ENCODE assay signal across 25 cellular contexts in the genomic region with DNA sequence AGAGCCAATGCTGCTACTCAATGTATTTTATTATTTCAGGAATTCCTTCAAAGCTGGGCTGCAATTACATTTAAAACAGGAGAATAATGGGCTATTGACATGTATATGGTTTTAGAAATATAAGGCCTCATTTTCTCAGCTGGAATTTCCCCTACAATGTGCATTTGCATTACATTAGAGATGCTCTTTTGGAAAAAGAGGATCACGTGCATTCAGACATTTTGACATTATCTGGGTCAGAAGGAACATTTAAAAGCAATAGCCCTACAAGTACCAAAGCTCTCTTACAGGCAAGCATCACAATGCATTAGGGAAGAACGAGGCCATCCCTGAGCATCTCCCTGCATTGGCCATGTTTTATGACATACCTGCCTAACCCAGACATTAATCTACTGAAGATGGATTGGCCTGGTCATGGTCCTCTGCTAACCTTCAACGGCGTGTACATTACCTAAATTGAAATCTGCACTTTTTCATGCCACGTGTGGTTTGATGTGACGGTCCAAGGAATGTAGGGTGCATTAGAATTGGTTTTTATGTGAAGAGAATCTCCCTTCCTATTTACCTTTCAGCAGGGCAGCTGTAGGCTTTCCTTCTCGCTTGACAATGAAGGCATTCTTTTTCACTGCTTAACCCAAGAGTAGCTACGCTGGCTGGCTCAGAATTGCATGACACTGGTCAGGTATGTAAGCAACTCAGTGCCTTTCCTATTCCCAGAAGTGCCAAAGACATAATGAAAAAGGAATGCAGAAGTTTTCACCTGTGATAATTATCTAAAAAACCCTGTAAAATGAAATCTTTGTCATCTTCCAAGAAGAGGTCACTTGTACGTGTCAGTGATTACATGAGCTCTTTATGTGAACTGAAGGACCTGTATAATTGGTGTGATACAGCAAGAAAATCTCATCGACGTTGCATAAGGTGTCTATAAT.
DNase-seq lines count a peak whose midpoint lies in the region; ATAC-seq and TF ChIP-seq lines count a peak whose summit lies in the region.
"Had no signal": no experiment of that assay in that cellular context is flagged by ENCODE, and none has a peak within 500 bp of the region (broad histone marks: within the 10 kb centered on the region; RNA-seq: fewer than 3 reads in every experiment).

No MANE protein-coding gene starts in this region.

- H3K27ac ChIP-seq in A673 (ENCODE audit: low read depth, low read length, poor library complexity, severe bottlenecking) (no peak overlapping the region), HUES6 (ENCODE audit: low read depth, low read length) (peak overlapping the region; percentile 86), breast epithelium (peak overlapping the region; percentile 77 to 85), stomach (no peak overlapping the region), psoas muscle (no peak overlapping the region)
- H3K27ac ChIP-seq: lower lobe of right lung had no signal

- no peak for TF ChIP-seq EP300 in stomach (IDR thresholded peaks at IDR 0.05)

- H3K36me3 ChIP-seq in A673 (ENCODE audit: insufficient read depth, low read length, poor library complexity, severe bottlenecking): no peaks in the 10 kb centered on the region
- no peaks in the 10 kb centered on the region for H3K36me3 ChIP-seq in HUES6 (ENCODE audit: control insufficient read depth, insufficient read depth, low read length)
- no peaks in the 10 kb centered on the region for H3K36me3 ChIP-seq in breast epithelium
- no peaks in the 10 kb centered on the region for H3K36me3 ChIP-seq in stomach
- H3K36me3 ChIP-seq in psoas muscle (ENCODE audit: insufficient read depth in 1 of 2, low read depth in 1 of 2): no peaks in the 10 kb centered on the region
- H3K36me3 ChIP-seq: esophagus squamous epithelium, gastroesophageal sphincter, lower lobe of right lung, MG63 had no signal

- TF ChIP-seq POLR2A in breast epithelium (IDR thresholded peaks at IDR 0.05) (no peak), stomach (IDR thresholded peaks at IDR 0.05) (no peak)

- no TSS peak for BruUV-seq in A673 (replicated peaks; lab: Mats Ljungman, UMichigan)

- H3K4me1 ChIP-seq in A673 (ENCODE audit: insufficient read depth, low read length, poor library complexity, severe bottlenecking) (no peaks in the 10 kb centered on the region), HUES6 (ENCODE audit: control insufficient read depth, insufficient read depth, low read length) (peaks cover 45% of the 10 kb centered on the region), breast epithelium (peaks cover 3 to 17% of the 10 kb centered on the region in 2 donors), stomach (peaks cover 0 to 3% (median 0%) of the 10 kb centered on the region in 4 donors), psoas muscle (peaks cover 8% of the 10 kb centered on the region)
- H3K4me1 ChIP-seq: esophagus squamous epithelium, lower lobe of right lung, testis had no signal

- no peak for TF ChIP-seq CTCF in A673 (conservative IDR thresholded peaks at IDR 0.05; ENCODE audit: low read depth, low read length)
- no peak for TF ChIP-seq CTCF in breast epithelium (IDR thresholded peaks at IDR 0.05)
- no peak for TF ChIP-seq CTCF in stomach (IDR thresholded peaks at IDR 0.05)
- TF ChIP-seq CTCF in psoas muscle (IDR thresholded peaks at IDR 0.05): no peak

- H3K27me3 ChIP-seq in A673 (replicated peaks; ENCODE audit: insufficient read depth, low read depth, low read length, poor library complexity) (peaks cover 21% of the 10 kb centered on the region), HUES6 (ENCODE audit: control insufficient read depth, insufficient read depth, low read length) (no peaks in the 10 kb centered on the region), breast epithelium (no peaks in the 10 kb centered on the region), stomach (no peaks in the 10 kb centered on the region), psoas muscle (ENCODE audit: insufficient read depth in 3 of 3, low read length in 2 of 3) (no peaks in the 10 kb centered on the region)
- H3K27me3 ChIP-seq: esophagus squamous epithelium, gastroesophageal sphincter, testis had no signal

- WGBS in stomach, 5 donors: 69 to 76% (median 75%) methylated on average over 11 of the region's 11 CpGs
- WGBS in psoas muscle, 3 donors: 87 to 91% (median 87%) methylated on average over 11 of the region's 11 CpGs

- H3K9me3 ChIP-seq in A673 (ENCODE audit: low read depth, low read length, poor library complexity, severe bottlenecking) (no peaks in the 10 kb centered on the region), HUES6 (ENCODE audit: control insufficient read depth, insufficient read depth, low read depth, low read length) (peaks cover 3% of the 10 kb centered on the region; the same call in 1 of the 2 replicates), breast epithelium (no peaks in the 10 kb centered on the region), stomach (no peaks in the 10 kb centered on the region), psoas muscle (no peaks in the 10 kb centered on the region)
- H3K9me3 ChIP-seq: esophagus squamous epithelium, gastroesophageal sphincter, lower lobe of right lung, testis had no signal

- POLR2A ChIA-PET in A673 (lab: Charles Lee; ENCODE audit: low non-redundant PET): no interaction called here

- peak overlapping the region; percentile 46 for H3K9ac ChIP-seq in HUES6 (ENCODE audit: low read length)

- DNase-seq in A673 (ENCODE audit: low spot score) (peak; percentile 67), breast epithelium (ENCODE audit: low spot score in 2 of 2) (peak in 1 of 2 donors; percentile 87), iPS-NIHi7 (ENCODE audit: extremely low spot score) (peak; percentile 35), stomach (no peak), psoas muscle (no peak), medulla oblongata (ENCODE audit: extremely low spot score) (no peak)
- DNase-seq: activated CD4-positive, alpha-beta T cell treated with anti-CD3 and anti-CD28 coated beads for 36 hours; activated naive CD4-positive, alpha-beta T cell treated with anti-CD3 and anti-CD28 coated beads, Interleukin-2, amount 10 ng/mL, durations not matched to agents 7 days and 5 days; activated T-cell treated with anti-CD3 and anti-CD28 coated beads, Interleukin-2, amount 50 U/mL, for 72 hours; aorta; C1 segment of cervical spinal cord; cerebellar nuclear complex; esophagus squamous epithelium; immature natural killer cell; IMR-90; lower lobe of right lung; MG63; NCI-H510A; nucleus accumbens; right cardiac atrium; testis had no signal

- H3K4me3 ChIP-seq in A673 (ENCODE audit: low read depth, low read length, poor library complexity, severe bottlenecking): no peak overlapping the region
- H3K4me3 ChIP-seq in HUES6 (ENCODE audit: low read depth, low read length): no peak overlapping the region; the same call in 1 of the 2 replicates
- H3K4me3 ChIP-seq in breast epithelium: no peak overlapping the region
- no peak overlapping the region for H3K4me3 ChIP-seq in stomach
- H3K4me3 ChIP-seq in psoas muscle: no peak overlapping the region
- H3K4me3 ChIP-seq: esophagus squamous epithelium, gastroesophageal sphincter, lower lobe of right lung, MG63, testis had no signal

- intact Hi-C loops in A673 (cut with micrococcal nuclease; ENCODE audit: unreplicated experiment) (no loop called here), breast epithelium (cut with DNase I; ENCODE audit: low total_unique reads) (no loop called here), stomach (cut with DNase I; ENCODE audit: low total_unique reads) (no loop called here), psoas muscle (cut with DNase I) (no loop called here)

- ATAC-seq in psoas muscle (no peak), HG03432 (IDR thresholded peaks at IDR 0.05; ENCODE audit: unreplicated experiment) (no peak)
- ATAC-seq: activated CD4-positive, alpha-beta T cell treated with anti-CD3 and anti-CD28 coated beads for 36 hours; activated T-cell treated with anti-CD3 and anti-CD28 coated beads, Interleukin-2, amount 50 U/mL, for 72 hours; HCT116; lower lobe of right lung had no signal

- CTCF ChIA-PET in A673 (lab: Charles Lee): no interaction called here

Comparison
In these comparisons a context has a peak if more than half of its experiments do, and no peak if none do; other contexts are left out.
1. DNase-seq: peak in A673 (single experiment) and iPS-NIHi7 (single experiment); none in stomach (single experiment), psoas muscle (0 of 2) and medulla oblongata (single experiment).
2. H3K27ac ChIP-seq: peak in HUES6 (single experiment) and breast epithelium (2 of 2); none in A673 (single experiment), stomach (0 of 5) and psoas muscle (single experiment).